ENCODE assay signal across 15 cellular contexts in genomic region chr4:181503800-181504364, GRCh38.
"Had no signal": no experiment of that assay in that cellular context is flagged by ENCODE, and none has a peak within 500 bp of the region (broad histone marks: within the 10 kb centered on the region; RNA-seq: fewer than 3 reads in every experiment).

No MANE protein-coding gene starts in this region.

- H3K36me3 ChIP-seq: esophagus squamous epithelium, heart left ventricle, left lung, sigmoid colon had no signal

- H3K4me3 ChIP-seq: esophagus squamous epithelium, heart left ventricle, left lung, sigmoid colon had no signal

- ATAC-seq: activated CD8-positive, alpha-beta memory T cell treated with anti-CD3 and anti-CD28 coated beads, Interleukin-2, amount 10 ng/mL, durations not matched to agents 7 days and 5 days; heart left ventricle; left lung; natural killer cell; stimulated activated naive B cell treated with anti-CD40 and anti-IgM and Interleukin-4, amounts not matched to agents 10 μg/mL and 1 μg/mL and 100 μg/mL, for 72 hours had no signal

- DNase-seq: activated CD4-positive, alpha-beta T cell treated with anti-CD3 and anti-CD28 coated beads, Interleukin-2, amount 50 U/mL, for 4 hours; activated CD4-positive, CD25-positive, alpha-beta regulatory T cell treated with anti-CD3 and anti-CD28 coated beads, Interleukin-2, amount 50 U/mL, for 72 hours; activated CD8-positive, alpha-beta memory T cell treated with anti-CD3 and anti-CD28 coated beads, Interleukin-2, amount 10 ng/mL, durations not matched to agents 7 days and 5 days; activated gamma-delta T cell treated with Interleukin-2 at 50 U/mL for 16 hours; activated naive CD8-positive, alpha-beta T cell treated with anti-CD3 and anti-CD28 coated beads for 36 hours; activated T-cell treated with anti-CD3 and anti-CD28 coated beads, Interleukin-2, amount 50 U/mL, for 24 hours; esophagus squamous epithelium; foreskin fibroblast; heart left ventricle; left lung; natural killer cell; sigmoid colon; stimulated activated CD4-positive, alpha-beta T cell treated with anti-CD3 and anti-CD28 coated beads, Interleukin-2, amount 100 ng/mL, for 24 hours; stimulated activated naive B cell treated with anti-CD40 and anti-IgM and Interleukin-4, amounts not matched to agents 10 μg/mL and 1 μg/mL and 100 μg/mL, for 72 hours; trophoblast cell had no signal

- H3K27ac ChIP-seq: esophagus squamous epithelium, heart left ventricle, left lung, sigmoid colon had no signal

- H3K27me3 ChIP-seq: esophagus squamous epithelium, heart left ventricle, left lung, sigmoid colon had no signal

- H3K9me3 ChIP-seq: esophagus squamous epithelium, left lung, sigmoid colon had no signal
